Comparison of ENCODE assay signal across 1 cellular context in the genomic region with DNA sequence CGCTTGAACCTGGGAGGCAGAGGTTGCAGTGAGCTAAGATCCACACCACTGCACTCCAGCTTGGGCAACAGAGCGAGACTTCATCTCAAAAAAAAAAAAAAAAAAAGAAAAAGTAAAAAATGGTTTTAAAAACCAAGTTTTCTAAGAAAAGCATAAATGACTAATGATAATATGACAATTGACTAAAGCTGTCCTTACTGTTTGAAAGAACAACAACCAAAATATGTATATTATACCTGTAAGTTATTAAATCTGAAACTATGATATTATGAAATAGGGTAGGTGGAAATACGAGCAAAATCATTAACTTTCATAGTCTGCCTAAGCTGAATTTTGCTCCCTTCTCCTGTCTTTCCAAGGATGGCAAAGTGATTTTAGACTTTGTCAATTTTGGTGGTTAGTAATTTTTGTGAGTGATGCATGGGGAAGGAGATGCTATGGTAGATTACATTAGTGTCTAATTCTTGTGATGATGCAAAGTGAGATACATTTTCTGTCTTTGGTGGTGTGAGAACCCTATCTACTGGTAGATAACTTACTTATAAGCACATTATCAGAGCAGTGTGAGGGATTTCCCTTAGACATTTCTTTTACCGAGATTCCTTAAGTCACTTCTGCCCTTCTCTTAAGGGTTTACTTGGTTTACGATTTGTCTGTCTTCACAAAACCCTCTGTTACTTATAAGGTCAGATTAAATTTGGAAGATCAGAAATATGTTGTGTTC.
TF ChIP-seq lines count a peak whose summit lies in the region.

No MANE protein-coding gene starts in this region.

TF ChIP-seq in IMR-90, 13 proteins besides CTCF, POLR2A, EP300 and RAD21:
- no peak for TF ChIP-seq RCOR1 (IDR thresholded peaks at IDR 0.05; ENCODE audit: insufficient replicate concordance, low read length)
- TF ChIP-seq SMC3 (IDR thresholded peaks at IDR 0.05; ENCODE audit: low read depth, low read length), result no peak
- no peak for TF ChIP-seq MAFK (IDR thresholded peaks at IDR 0.05; ENCODE audit: low read depth, low read length)
- TF ChIP-seq MAZ (IDR thresholded peaks at IDR 0.05; ENCODE audit: borderline replicate concordance, low read depth, low read length), result no peak
- TF ChIP-seq CEBPB (IDR thresholded peaks at IDR 0.05; ENCODE audit: low read depth, low read length), result no peak
- no peak for TF ChIP-seq RFX5 (IDR thresholded peaks at IDR 0.05; ENCODE audit: low read depth, low read length)
- no peak for TF ChIP-seq CHD1 (IDR thresholded peaks at IDR 0.05; ENCODE audit: low read depth, low read length)
- TF ChIP-seq FOS (IDR thresholded peaks at IDR 0.05; ENCODE audit: low read depth, low read length), result no peak
- no peak for TF ChIP-seq MXI1 (IDR thresholded peaks at IDR 0.05; ENCODE audit: borderline replicate concordance, low read depth, low read length)
- no peak for TF ChIP-seq NFE2L2 (IDR thresholded peaks at IDR 0.05; ENCODE audit: low read depth, low read length)
- TF ChIP-seq ELK1 (IDR thresholded peaks at IDR 0.05; ENCODE audit: borderline replicate concordance, low read depth, low read length), result no peak
